ENCODE assay signal across 8 cellular contexts in the genomic region with DNA sequence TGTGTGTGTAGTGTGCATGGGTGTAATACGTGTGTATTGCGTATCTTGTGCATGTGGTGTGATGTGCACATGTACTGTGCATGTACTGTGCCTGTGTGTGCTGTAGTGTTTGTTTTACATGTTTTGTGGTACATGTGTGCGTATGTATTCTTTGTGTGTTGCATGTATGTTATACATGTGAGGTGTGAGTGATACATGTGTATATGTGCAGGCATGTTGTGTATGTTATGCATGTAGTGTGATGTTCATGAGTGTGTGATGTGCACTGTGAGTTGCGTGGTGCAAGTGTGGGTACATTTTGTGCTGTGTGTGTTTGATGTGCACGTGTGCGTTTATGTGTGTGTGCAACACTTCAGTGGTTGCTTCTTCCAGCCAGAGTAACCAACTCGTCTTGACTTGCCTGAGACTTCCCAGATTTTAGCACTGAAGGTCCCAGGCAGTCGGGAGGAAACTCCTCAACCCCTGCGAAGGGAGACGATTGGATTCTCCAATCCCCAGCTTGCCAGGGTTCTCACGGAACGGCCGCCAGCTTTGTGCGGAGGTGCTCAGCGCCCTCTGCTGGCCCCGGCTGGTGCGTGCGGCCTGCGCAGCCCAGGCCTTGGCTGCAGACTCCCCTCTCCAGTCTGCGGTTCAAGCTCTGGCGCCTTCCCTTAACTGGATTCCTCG. TPM values are rescaled to one million over a fixed set of nuclear protein-coding genes. Genes with fewer than 3 reads are reported as not detected.
DNase-seq lines count a peak whose midpoint lies in the region; ATAC-seq and TF ChIP-seq lines count a peak whose summit lies in the region.

No MANE protein-coding gene starts in this region.

- H4K20me1 ChIP-seq in OCI-LY1 (ENCODE audit: insufficient read depth, low read length), result no peaks in the 10 kb centered on the region

- H3K27me3 Mint-ChIP-seq in activated naive CD4-positive, alpha-beta T cell treated with anti-CD3 and anti-CD28 coated beads, Interleukin-2, amount 10 ng/mL, durations not matched to agents 7 days and 5 days, result peaks cover 36% of the 10 kb centered on the region

- CTCF ChIA-PET in activated naive CD4-positive, alpha-beta T cell treated with anti-CD3 and anti-CD28 coated beads, Interleukin-2, amount 10 ng/mL, durations not matched to agents 7 days and 5 days (lab: Charles Lee), result interaction anchor here (0.7 to 3.4 kb wide), 13 partner anchors 12 to 975 kb away, joined by 3 to 36 read pairs (median 4); no protein-coding TSS in a partner anchor

- peak; percentile 97 for TF ChIP-seq CTCF in OCI-LY1 (IDR thresholded peaks at IDR 0.05; ENCODE audit: low read length)

- no peaks in the 10 kb centered on the region for H3K4me1 ChIP-seq in OCI-LY1 (ENCODE audit: insufficient read depth, low read length, severe bottlenecking)

- no peaks in the 10 kb centered on the region for H3F3A ChIP-seq in OCI-LY1 (ENCODE audit: insufficient read depth, low read length)

- no peak overlapping the region for H3K4me3 ChIP-seq in OCI-LY1 (ENCODE audit: low read depth, low read length, poor library complexity, severe bottlenecking)

- intact Hi-C loops in cardiac septum (cut with DNase I), result loop anchor here (1.0 to 10.0 kb wide), 5 partner anchors 41 to 543 kb away; no protein-coding TSS in a partner anchor

- no peak overlapping the region for H3K27ac ChIP-seq in OCI-LY1 (ENCODE audit: low read depth, low read length, poor library complexity, severe bottlenecking)

- H3K4me1 Mint-ChIP-seq in activated naive CD4-positive, alpha-beta T cell treated with anti-CD3 and anti-CD28 coated beads, Interleukin-2, amount 10 ng/mL, durations not matched to agents 7 days and 5 days, result no peaks in the 10 kb centered on the region

- no peaks in the 10 kb centered on the region for H3K36me3 Mint-ChIP-seq in activated naive CD4-positive, alpha-beta T cell treated with anti-CD3 and anti-CD28 coated beads, Interleukin-2, amount 10 ng/mL, durations not matched to agents 7 days and 5 days

- no peak overlapping the region for H3K9ac ChIP-seq in OCI-LY1 (ENCODE audit: low read length)

- H3K79me2 ChIP-seq in OCI-LY1 (ENCODE audit: insufficient read depth, low read length), result no peaks in the 10 kb centered on the region

- no peak overlapping the region for H3K4me2 ChIP-seq in OCI-LY1 (ENCODE audit: low read length)

- H3K9me2 ChIP-seq in OCI-LY1 (ENCODE audit: low read depth, low read length), result no peaks in the 10 kb centered on the region

- H3K27ac Mint-ChIP-seq in activated naive CD4-positive, alpha-beta T cell treated with anti-CD3 and anti-CD28 coated beads, Interleukin-2, amount 10 ng/mL, durations not matched to agents 7 days and 5 days, result no peak overlapping the region

- ATAC-seq in GM21717 (IDR thresholded peaks at IDR 0.05; ENCODE audit: unreplicated experiment), result peak; percentile 62

- no peak overlapping the region for H2AFZ ChIP-seq in OCI-LY1 (ENCODE audit: low read length)

- no peak overlapping the region for H3K4me3 Mint-ChIP-seq in activated naive CD4-positive, alpha-beta T cell treated with anti-CD3 and anti-CD28 coated beads, Interleukin-2, amount 10 ng/mL, durations not matched to agents 7 days and 5 days

- no peaks in the 10 kb centered on the region for H3K36me3 ChIP-seq in OCI-LY1 (ENCODE audit: insufficient read depth, low read length)

- DNase-seq in CD1c-positive myeloid dendritic cell (ENCODE audit: extremely low spot score) (peak; percentile 73), cardiac septum (ENCODE audit: low spot score) (peak; percentile 88), retina (peak; percentile 92), occipital lobe (lab: John Stamatoyannopoulos, UW) (no peak), NCI-H187 treated with DMSO at 0.1 percent for 48 hours (lab: John Stamatoyannopoulos, UW) (no peak)
- peak; percentile 73 for DNase-seq in activated naive CD4-positive, alpha-beta T cell treated with anti-CD3 and anti-CD28 coated beads, Interleukin-2, amount 10 ng/mL, durations not matched to agents 7 days and 5 days

- H3K27me3 ChIP-seq in OCI-LY1 (ENCODE audit: insufficient read depth, low read length), result no peaks in the 10 kb centered on the region

- no peaks in the 10 kb centered on the region for H3K9me3 ChIP-seq in OCI-LY1 (ENCODE audit: low read length)

- no peaks in the 10 kb centered on the region for H3K9me3 Mint-ChIP-seq in activated naive CD4-positive, alpha-beta T cell treated with anti-CD3 and anti-CD28 coated beads, Interleukin-2, amount 10 ng/mL, durations not matched to agents 7 days and 5 days

RNA-seq across cellular contexts. Expression of gene GALNT15, which starts 3.6 kb away (rescaled TPM):
- 1.3 TPM for total RNA-seq in cardiac septum
- 2.0 TPM for total RNA-seq in occipital lobe

Comparison
In these comparisons a context has a peak if more than half of its experiments do, and no peak if none do; other contexts are left out.
1. DNase-seq: peak in CD1c-positive myeloid dendritic cell (single experiment), activated naive CD4-positive, alpha-beta T cell treated with anti-CD3 and anti-CD28 coated beads, Interleukin-2, amount 10 ng/mL, durations not matched to agents 7 days and 5 days (single experiment), cardiac septum (single experiment) and retina (single experiment); none in occipital lobe (single experiment) and NCI-H187 treated with DMSO at 0.1 percent for 48 hours (single experiment).